29 cellular contexts compared by ENCODE assay signal in genomic region chr2:112520234-112520783, GRCh38.
"Had no signal": no experiment of that assay in that cellular context is flagged by ENCODE, and none has a peak within 500 bp of the region (broad histone marks: within the 10 kb centered on the region; RNA-seq: fewer than 3 reads in every experiment).

No MANE protein-coding gene starts in this region.

- FAIRE-seq: keratinocyte had no signal

- ATAC-seq: activated CD4-positive, alpha-beta T cell treated with anti-CD3 and anti-CD28 coated beads for 36 hours; activated CD8-positive, alpha-beta memory T cell treated with anti-CD3 and anti-CD28 coated beads, Interleukin-2, amount 10 ng/mL, durations not matched to agents 7 days and 5 days; activated naive CD4-positive, alpha-beta T cell treated with anti-CD3 and anti-CD28 coated beads, Interleukin-2, amount 50 U/mL, for 72 hours; body of pancreas; gastrocnemius medialis; left cardiac atrium; left ventricle myocardium superior; right lobe of liver had no signal

- H3K27me3 Mint-ChIP-seq: activated CD4-positive, alpha-beta memory T cell treated with anti-CD3 and anti-CD28 coated beads, Interleukin-2, amount 10 ng/mL, durations not matched to agents 7 days and 5 days; activated CD4-positive, alpha-beta T cell treated with anti-CD3 and anti-CD28 coated beads for 36 hours; activated CD8-positive, alpha-beta memory T cell treated with anti-CD3 and anti-CD28 coated beads, Interleukin-2, amount 10 ng/mL, durations not matched to agents 7 days and 5 days; progenitor cell of endocrine pancreas; stimulated activated naive CD8-positive, alpha-beta T cell treated with anti-CD3 and anti-CD28 coated beads, Interleukin-15, Interleukin-2, amounts not matched to agents 100 ng/mL and 50 ng/mL, for 24 hours; type B pancreatic cell had no signal

- H3K27me3 ChIP-seq: adrenal gland, body of pancreas, cardiac muscle cell, colonic mucosa, gastrocnemius medialis, neutrophil, right lobe of liver had no signal

- H3K4me3 ChIP-seq: adrenal gland, body of pancreas, cardiac muscle cell, colonic mucosa, gastrocnemius medialis, right lobe of liver had no signal

- H3K9me3 ChIP-seq: adrenal gland, body of pancreas, colonic mucosa, gastrocnemius medialis, neutrophil, right lobe of liver had no signal

- H3K4me3 Mint-ChIP-seq: activated CD4-positive, alpha-beta memory T cell treated with anti-CD3 and anti-CD28 coated beads, Interleukin-2, amount 10 ng/mL, durations not matched to agents 7 days and 5 days; activated CD4-positive, alpha-beta T cell treated with anti-CD3 and anti-CD28 coated beads for 36 hours; activated CD8-positive, alpha-beta memory T cell treated with anti-CD3 and anti-CD28 coated beads, Interleukin-2, amount 10 ng/mL, durations not matched to agents 7 days and 5 days; nephron; stimulated activated naive CD8-positive, alpha-beta T cell treated with anti-CD3 and anti-CD28 coated beads, Interleukin-15, Interleukin-2, amounts not matched to agents 100 ng/mL and 50 ng/mL, for 24 hours; type B pancreatic cell had no signal

- H3K27ac ChIP-seq: adrenal gland, body of pancreas, cardiac muscle cell, colonic mucosa, gastrocnemius medialis, neutrophil, right lobe of liver had no signal

- H3K4me1 Mint-ChIP-seq: activated CD4-positive, alpha-beta memory T cell treated with anti-CD3 and anti-CD28 coated beads, Interleukin-2, amount 10 ng/mL, durations not matched to agents 7 days and 5 days; activated CD4-positive, alpha-beta T cell treated with anti-CD3 and anti-CD28 coated beads for 36 hours; activated CD8-positive, alpha-beta memory T cell treated with anti-CD3 and anti-CD28 coated beads, Interleukin-2, amount 10 ng/mL, durations not matched to agents 7 days and 5 days; nephron had no signal

- H3K36me3 ChIP-seq: colonic mucosa had no signal

- H3K4me1 ChIP-seq: adrenal gland, body of pancreas, colonic mucosa, gastrocnemius medialis, right lobe of liver had no signal

- DNase-seq: activated CD4-positive, alpha-beta memory T cell treated with anti-CD3 and anti-CD28 coated beads, Interleukin-2, amount 10 ng/mL, durations not matched to agents 7 days and 5 days; activated CD4-positive, alpha-beta T cell treated with anti-CD3 and anti-CD28 coated beads for 36 hours; activated CD4-positive, CD25-positive, alpha-beta regulatory T cell; activated CD8-positive, alpha-beta memory T cell treated with anti-CD3 and anti-CD28 coated beads, Interleukin-2, amount 10 ng/mL, durations not matched to agents 7 days and 5 days; activated naive CD4-positive, alpha-beta T cell; activated T-cell treated with anti-CD3 and anti-CD28 coated beads, Interleukin-2, amount 50 U/mL, for 48 hours; adrenal gland; aorta; body of pancreas; cerebellar nuclear complex; colonic mucosa; effector CD8-positive, alpha-beta T cell; gastrocnemius medialis; hippocampal formation; left cardiac atrium; left ventricle myocardium superior; right lobe of liver; stimulated activated CD4-positive, alpha-beta T cell treated with anti-CD3 and anti-CD28 coated beads, Interleukin-4, amount 100 ng/mL, for 1 hour; T-helper 1 cell; T1000 had no signal

- H3K27ac Mint-ChIP-seq: activated CD4-positive, alpha-beta memory T cell treated with anti-CD3 and anti-CD28 coated beads, Interleukin-2, amount 10 ng/mL, durations not matched to agents 7 days and 5 days; activated CD4-positive, alpha-beta T cell treated with anti-CD3 and anti-CD28 coated beads for 36 hours; activated CD8-positive, alpha-beta memory T cell treated with anti-CD3 and anti-CD28 coated beads, Interleukin-2, amount 10 ng/mL, durations not matched to agents 7 days and 5 days; activated T-helper 2 cell treated with anti-CD3 and anti-CD28 coated beads, Interferon-gamma antibody, Interleukin-2, Interleukin-4, amounts not matched to agents 10 μg/mL and 5 μg/mL and 100 μg/mL, durations not matched to agents 14 hours and 24 hours and 36 hours; nephron; progenitor cell of endocrine pancreas; stimulated activated naive CD8-positive, alpha-beta T cell treated with anti-CD3 and anti-CD28 coated beads, Interleukin-15, Interleukin-2, amounts not matched to agents 100 ng/mL and 50 ng/mL, for 24 hours; type B pancreatic cell had no signal
